ENCODE assay signal across 9 cellular contexts in genomic region chr12:110073049-110073831, GRCh38. TPM values are rescaled to one million over a fixed set of nuclear protein-coding genes. Genes with fewer than 3 reads are reported as not detected.
DNase-seq lines count a peak whose midpoint lies in the region; ATAC-seq and TF ChIP-seq lines count a peak whose summit lies in the region.
"Had no signal": no experiment of that assay in that cellular context is flagged by ENCODE, and none has a peak within 500 bp of the region (broad histone marks: within the 10 kb centered on the region; RNA-seq: fewer than 3 reads in every experiment).

No MANE protein-coding gene starts in this region.

- H3K27ac ChIP-seq in colonic mucosa (no peak overlapping the region), muscle layer of colon (ENCODE audit: low read depth, low read length) (no peak overlapping the region), urinary bladder (ENCODE audit: low read depth) (no peak overlapping the region)
- H3K27ac ChIP-seq: C4-2B had no signal

- peaks cover 24% of the 10 kb centered on the region for H3K4me1 Mint-ChIP-seq in T-helper 17 cell

- TF ChIP-seq CTCF in colonic mucosa (IDR thresholded peaks at IDR 0.05) = no peak

- peak overlapping the region; percentile 38 to 50 for H3K9ac ChIP-seq in colonic mucosa (ENCODE audit: low read depth in 2 of 2, low read length in 2 of 2)
- H3K9ac ChIP-seq in muscle layer of colon (ENCODE audit: low read length) = peak overlapping the region; percentile 13

- peak overlapping the region; percentile 23 for H3K4me3 ChIP-seq in colonic mucosa
- peak overlapping the region; percentile 41 to 63 for H3K4me3 ChIP-seq in muscle layer of colon (ENCODE audit: low read depth in 1 of 2, low read length in 2 of 2)
- peak overlapping the region; percentile 25 for H3K4me3 ChIP-seq in urinary bladder (ENCODE audit: low read depth, low read length)

- DNase-seq in activated CD4-positive, CD25-positive, alpha-beta regulatory T cell (lab: John Stamatoyannopoulos, UW) = no peak
- peak in 1 of 3 donors; percentile 11 for DNase-seq in T-helper 17 cell
- DNase-seq in colonic mucosa = peak; percentile 33

- H3K27ac Mint-ChIP-seq in T-helper 17 cell = peak overlapping the region; percentile 73

- 24% methylated on average over 19 of the region's 19 CpGs for WGBS in urinary bladder

- peak; percentile 51 to 52 for ATAC-seq in activated CD4-positive, CD25-positive, alpha-beta regulatory T cell treated with anti-CD3 and anti-CD28 coated beads, Interleukin-2, amount 50 U/mL, for 24 hours
- ATAC-seq in T-helper 17 cell (peak; percentile 74), HG02870 (IDR thresholded peaks at IDR 0.05; ENCODE audit: unreplicated experiment) (no peak), HG03457 (IDR thresholded peaks at IDR 0.05; ENCODE audit: unreplicated experiment) (no peak)

- H3K27me3 ChIP-seq in colonic mucosa (no peaks in the 10 kb centered on the region), muscle layer of colon (ENCODE audit: control insufficient read depth in 1 of 2, insufficient read depth in 2 of 2, low read length in 2 of 2) (no peaks in the 10 kb centered on the region)

- no peaks in the 10 kb centered on the region for H3K9me3 ChIP-seq in T-helper 17 cell (ENCODE audit: control insufficient read depth, low read length, poor library complexity, severe bottlenecking)
- H3K9me3 ChIP-seq in colonic mucosa = no peaks in the 10 kb centered on the region
- no peaks in the 10 kb centered on the region for H3K9me3 ChIP-seq in muscle layer of colon (ENCODE audit: low read length)

- H3K4me1 ChIP-seq in colonic mucosa (no peaks in the 10 kb centered on the region), muscle layer of colon (ENCODE audit: insufficient read depth, low read length) (no peaks in the 10 kb centered on the region), urinary bladder (ENCODE audit: insufficient read depth) (no peaks in the 10 kb centered on the region)

- no peaks in the 10 kb centered on the region for H3K27me3 Mint-ChIP-seq in T-helper 17 cell

- peak overlapping the region; percentile 92 for H3K4me3 Mint-ChIP-seq in T-helper 17 cell

- intact Hi-C loops in colonic mucosa (cut with DNase I) = no loop called here

- H3K36me3 Mint-ChIP-seq in T-helper 17 cell (ENCODE audit: low read depth) = no peaks in the 10 kb centered on the region

- no peaks in the 10 kb centered on the region for H3K36me3 ChIP-seq in colonic mucosa
- no peaks in the 10 kb centered on the region for H3K36me3 ChIP-seq in muscle layer of colon (ENCODE audit: insufficient read depth, low read length)
- no peaks in the 10 kb centered on the region for H3K36me3 ChIP-seq in urinary bladder (ENCODE audit: insufficient read depth)

RNA-seq across cellular contexts. Expression of gene C12orf76, which starts 24.9 kb away (rescaled TPM):
- total RNA-seq in T-helper 17 cell (10 to 100 TPM; 12.7 to 20.2 TPM), colonic mucosa (1 to 10 TPM; 7.2 to 8.4 TPM), urinary bladder (21.1 TPM)
- polyA plus RNA-seq in urinary bladder = 14.7 TPM

RNA-seq across cellular contexts. Expression of gene IFT81, which starts 50.9 kb away (rescaled TPM):
- total RNA-seq in T-helper 17 cell (under 1 TPM; 0.42 to 0.86 TPM), colonic mucosa (1 to 10 TPM; 4.2 to 5.3 TPM), urinary bladder (54.0 TPM)
- polyA plus RNA-seq in urinary bladder = 13.2 TPM

Comparison
In these comparisons a context has a peak if more than half of its experiments do, and no peak if none do; other contexts are left out.
1. ATAC-seq: peak in activated CD4-positive, CD25-positive, alpha-beta regulatory T cell treated with anti-CD3 and anti-CD28 coated beads, Interleukin-2, amount 50 U/mL, for 24 hours (2 of 2) and T-helper 17 cell (single experiment); none in HG02870 (single experiment) and HG03457 (single experiment).
2. Peak in every context shown above with its lines, with median percentiles within 50 percentile points of each other: H3K4me3 ChIP-seq.